ENCODE assay signal across 23 cellular contexts in genomic region chr20:21278829-21279228, GRCh38.
"Had no signal": no experiment of that assay in that cellular context is flagged by ENCODE, and none has a peak within 500 bp of the region (broad histone marks: within the 10 kb centered on the region; RNA-seq: fewer than 3 reads in every experiment).

No MANE protein-coding gene starts in this region.

- H3K4me1 ChIP-seq: colonic mucosa, esophagus squamous epithelium, gastrocnemius medialis, heart right ventricle, left lung, lower lobe of right lung had no signal

- H3K4me1 Mint-ChIP-seq: mesothelial cell of epicardium had no signal

- H3K4me3 ChIP-seq: colonic mucosa, esophagus squamous epithelium, gastrocnemius medialis, heart right ventricle, left lung, lower lobe of right lung had no signal

- DNase-seq: colonic mucosa; cortex of kidney; effector CD8-positive, alpha-beta T cell; effector memory CD8-positive, alpha-beta T cell; endodermal cell; erythroblast; esophagus squamous epithelium; foreskin fibroblast; foreskin melanocyte; gastrocnemius medialis; glutamatergic neuron; head of caudate nucleus; heart right ventricle; hippocampal formation; left cardiac atrium; left lung; left ventricle myocardium superior; lower lobe of right lung; mesenchymal stem cell had no signal

- H3K4me3 Mint-ChIP-seq: dendritic cell treated with granulocyte-macrophage colony-stimulating factor and Interleukin-4, amounts not matched to agents 40 ng/mL and 50 ng/mL, for 4 days; effector memory CD8-positive, alpha-beta T cell; endodermal cell; mesothelial cell of epicardium had no signal

- H3K9me3 ChIP-seq: colonic mucosa, esophagus squamous epithelium, gastrocnemius medialis, heart right ventricle, left lung, lower lobe of right lung had no signal

- H3K9me3 Mint-ChIP-seq: dendritic cell treated with granulocyte-macrophage colony-stimulating factor and Interleukin-4, amounts not matched to agents 40 ng/mL and 50 ng/mL, for 4 days; effector memory CD8-positive, alpha-beta T cell; endodermal cell had no signal

- H3K27me3 ChIP-seq: colonic mucosa, gastrocnemius medialis had no signal

- H3K27ac ChIP-seq: colonic mucosa, epithelial cell of prostate, esophagus squamous epithelium, gastrocnemius medialis, heart right ventricle, left lung, lower lobe of right lung had no signal

- H3K27ac Mint-ChIP-seq: dendritic cell treated with granulocyte-macrophage colony-stimulating factor and Interleukin-4, amounts not matched to agents 40 ng/mL and 50 ng/mL, for 4 days; effector memory CD8-positive, alpha-beta T cell; endodermal cell; mesothelial cell of epicardium had no signal

- H3K36me3 ChIP-seq: colonic mucosa, esophagus squamous epithelium, gastrocnemius medialis, heart right ventricle, left lung, lower lobe of right lung had no signal

- H3K36me3 Mint-ChIP-seq: mesothelial cell of epicardium had no signal

- ATAC-seq: effector memory CD8-positive, alpha-beta T cell; esophagus mucosa; gastrocnemius medialis; heart right ventricle; left cardiac atrium; left lung; left ventricle myocardium superior; lower lobe of right lung had no signal
